ENCODE assay signal across 15 cellular contexts in genomic region chr16:68921654-68922053, GRCh38.
DNase-seq lines count a peak whose midpoint lies in the region; ATAC-seq and TF ChIP-seq lines count a peak whose summit lies in the region.
"Had no signal": no experiment of that assay in that cellular context is flagged by ENCODE, and none has a peak within 500 bp of the region (broad histone marks: within the 10 kb centered on the region; RNA-seq: fewer than 3 reads in every experiment).

No MANE protein-coding gene starts in this region.

- H3K4me1 ChIP-seq in ACC112 (ENCODE audit: control insufficient read depth, insufficient read depth, low read length, unreplicated experiment) = peaks cover 9% of the 10 kb centered on the region
- no peaks in the 10 kb centered on the region for H3K4me1 ChIP-seq in colonic mucosa
- H3K4me1 ChIP-seq in mesenchymal stem cell (ENCODE audit: control insufficient read depth, insufficient read depth, low read depth, low read length) = peaks cover 3% of the 10 kb centered on the region

- no peak overlapping the region for H4K91ac ChIP-seq in mesenchymal stem cell (ENCODE audit: low read length)

- H3K27me3 ChIP-seq in ACC112 (ENCODE audit: insufficient read depth, low read length) (no peaks in the 10 kb centered on the region), colonic mucosa (no peaks in the 10 kb centered on the region), mesenchymal stem cell (ENCODE audit: control insufficient read depth in 1 of 2, insufficient read depth in 1 of 2, low read length in 2 of 2) (no peaks in the 10 kb centered on the region)

- no peak overlapping the region for H3K4me3 Mint-ChIP-seq in activated naive CD8-positive, alpha-beta T cell treated with anti-CD3 and anti-CD28 coated beads, Interleukin-2, amount 50 U/mL, for 24 hours
- H3K4me3 Mint-ChIP-seq: activated CD4-positive, alpha-beta memory T cell treated with anti-CD3 and anti-CD28 coated beads, Interleukin-2, amount 10 ng/mL, durations not matched to agents 7 days and 5 days had no signal

- no peaks in the 10 kb centered on the region for H3K9me3 ChIP-seq in colonic mucosa
- no peaks in the 10 kb centered on the region for H3K9me3 ChIP-seq in mesenchymal stem cell (ENCODE audit: control insufficient read depth, low read length)

- no peak overlapping the region for H3K23ac ChIP-seq in mesenchymal stem cell (ENCODE audit: low read length in 2 of 2)

- peak; percentile 88 for DNase-seq in LoVo (ENCODE audit: low spot score)
- peak; percentile 36 for DNase-seq in colonic mucosa
- peak; percentile 20 for DNase-seq in mesenchymal stem cell
- DNase-seq in stimulated activated CD4-positive, alpha-beta T cell treated with anti-CD3 and anti-CD28 coated beads, Interleukin-15, amount 100 ng/mL, for 24 hours = no peak
- DNase-seq in NCI-H524 (lab: John Stamatoyannopoulos, UW) = no peak
- no peak for DNase-seq in NCI-H510A treated with DMSO at 0.1 percent for 48 hours (lab: John Stamatoyannopoulos, UW)
- no peak for DNase-seq in activated naive CD8-positive, alpha-beta T cell treated with anti-CD3 and anti-CD28 coated beads, Interleukin-2, amount 50 U/mL, for 24 hours
- DNase-seq: activated CD4-positive, alpha-beta memory T cell treated with anti-CD3 and anti-CD28 coated beads, Interleukin-2, amount 10 ng/mL, durations not matched to agents 7 days and 5 days; activated effector memory CD4-positive, alpha-beta T cell treated with Interleukin-2 at 50 U/mL for 16 hours; central memory CD4-positive, alpha-beta T cell; Kasumi-1; NCI-H187; NCI-H748 treated with DMSO at 0.1 percent for 48 hours; SHP77 treated with DMSO at 0.1 percent for 48 hours had no signal

- H3K27ac ChIP-seq in ACC112 (ENCODE audit: low read depth, low read length) (peak overlapping the region; percentile 14; the same call in 1 of the 2 replicates), colonic mucosa (no peak overlapping the region), mesenchymal stem cell (ENCODE audit: low read length, poor library complexity, severe bottlenecking) (peak overlapping the region; percentile 23)

- no peaks in the 10 kb centered on the region for H3K9me3 Mint-ChIP-seq in activated naive CD8-positive, alpha-beta T cell treated with anti-CD3 and anti-CD28 coated beads, Interleukin-2, amount 50 U/mL, for 24 hours
- H3K9me3 Mint-ChIP-seq: activated CD4-positive, alpha-beta memory T cell treated with anti-CD3 and anti-CD28 coated beads, Interleukin-2, amount 10 ng/mL, durations not matched to agents 7 days and 5 days had no signal

- H2AFZ ChIP-seq in ACC112 (ENCODE audit: low read length, unreplicated experiment) = no peak overlapping the region
- H2AFZ ChIP-seq in mesenchymal stem cell (ENCODE audit: low read depth, low read length) = no peak overlapping the region

- H3K18ac ChIP-seq in mesenchymal stem cell (ENCODE audit: low read depth in 1 of 2, low read length in 2 of 2) = no peak overlapping the region

- no peak overlapping the region for H4K8ac ChIP-seq in mesenchymal stem cell (ENCODE audit: low read length)

- no peaks in the 10 kb centered on the region for H3K79me2 ChIP-seq in ACC112 (ENCODE audit: control insufficient read depth, insufficient read depth, low read length, unreplicated experiment)

- H3K4me1 Mint-ChIP-seq in activated naive CD8-positive, alpha-beta T cell treated with anti-CD3 and anti-CD28 coated beads, Interleukin-2, amount 50 U/mL, for 24 hours = no peaks in the 10 kb centered on the region
- H3K4me1 Mint-ChIP-seq: activated CD4-positive, alpha-beta memory T cell treated with anti-CD3 and anti-CD28 coated beads, Interleukin-2, amount 10 ng/mL, durations not matched to agents 7 days and 5 days had no signal

- H3K4me2 ChIP-seq in mesenchymal stem cell (ENCODE audit: low read length, poor library complexity, severe bottlenecking) = no peak overlapping the region

- H2BK15ac ChIP-seq in mesenchymal stem cell (ENCODE audit: low read depth, poor library complexity, severe bottlenecking) = no peak overlapping the region

- peaks cover 2% of the 10 kb centered on the region for H3K79me1 ChIP-seq in mesenchymal stem cell (replicated peaks; ENCODE audit: low read length, poor library complexity, severe bottlenecking)

- H3K4ac ChIP-seq in mesenchymal stem cell (ENCODE audit: low read depth in 1 of 2, low read length in 2 of 2) = no peak overlapping the region

- H2BK5ac ChIP-seq in mesenchymal stem cell (ENCODE audit: low read depth, low read length, poor library complexity, severe bottlenecking) = no peak overlapping the region

- ATAC-seq in activated naive CD8-positive, alpha-beta T cell treated with anti-CD3 and anti-CD28 coated beads, Interleukin-2, amount 50 U/mL, for 24 hours = no peak

- H3K36me3 Mint-ChIP-seq in activated naive CD8-positive, alpha-beta T cell treated with anti-CD3 and anti-CD28 coated beads, Interleukin-2, amount 50 U/mL, for 24 hours (ENCODE audit: low read depth) = peaks cover 37% of the 10 kb centered on the region

- no peak overlapping the region for H3K9ac ChIP-seq in colonic mucosa (ENCODE audit: low read depth in 2 of 2, low read length in 2 of 2)
- no peak overlapping the region for H3K9ac ChIP-seq in mesenchymal stem cell (ENCODE audit: low read length)

- 100% methylated on average over 1 of the region's 2 CpGs for WGBS in mesenchymal stem cell

- TF ChIP-seq CTCF in colonic mucosa (IDR thresholded peaks at IDR 0.05) = no peak

- no peak overlapping the region for H2BK12ac ChIP-seq in mesenchymal stem cell (ENCODE audit: low read length in 2 of 2)

- H3K27me3 Mint-ChIP-seq in activated naive CD8-positive, alpha-beta T cell treated with anti-CD3 and anti-CD28 coated beads, Interleukin-2, amount 50 U/mL, for 24 hours = no peaks in the 10 kb centered on the region
- H3K27me3 Mint-ChIP-seq: activated CD4-positive, alpha-beta memory T cell treated with anti-CD3 and anti-CD28 coated beads, Interleukin-2, amount 10 ng/mL, durations not matched to agents 7 days and 5 days had no signal

- no peaks in the 10 kb centered on the region; the same call in none of the 2 replicates for H3K36me3 ChIP-seq in ACC112 (ENCODE audit: insufficient read depth, low read length)
- no peaks in the 10 kb centered on the region for H3K36me3 ChIP-seq in colonic mucosa
- H3K36me3 ChIP-seq in mesenchymal stem cell (ENCODE audit: control insufficient read depth in 1 of 2, insufficient read depth in 2 of 2, low read depth in 1 of 2, low read length in 2 of 2) = peaks cover 11 to 30% of the 10 kb centered on the region in 2 experiments

- no peak overlapping the region for H2AK5ac ChIP-seq in mesenchymal stem cell (ENCODE audit: low read length, severe bottlenecking)

- H3K27ac Mint-ChIP-seq in activated naive CD8-positive, alpha-beta T cell treated with anti-CD3 and anti-CD28 coated beads, Interleukin-2, amount 50 U/mL, for 24 hours = no peak overlapping the region
- H3K27ac Mint-ChIP-seq: activated CD4-positive, alpha-beta memory T cell treated with anti-CD3 and anti-CD28 coated beads, Interleukin-2, amount 10 ng/mL, durations not matched to agents 7 days and 5 days had no signal

- H3K4me3 ChIP-seq in ACC112 (ENCODE audit: low read depth, low read length) = no peak overlapping the region
- H3K4me3 ChIP-seq in colonic mucosa = no peak overlapping the region
- no peak overlapping the region for H3K4me3 ChIP-seq in mesenchymal stem cell (ENCODE audit: insufficient read depth in 1 of 2, low read depth in 1 of 2, low read length in 2 of 2)

- no peak overlapping the region for H2BK120ac ChIP-seq in mesenchymal stem cell (ENCODE audit: low read depth, low read length)

- no peak overlapping the region for H3K14ac ChIP-seq in mesenchymal stem cell (ENCODE audit: low read length in 2 of 2)

- intact Hi-C loops in colonic mucosa (cut with DNase I) = no loop called here

Comparison
In these comparisons a context has a peak if more than half of its experiments do, and no peak if none do; other contexts are left out.
1. DNase-seq: peak in LoVo (single experiment), colonic mucosa (single experiment) and mesenchymal stem cell (single experiment); none in stimulated activated CD4-positive, alpha-beta T cell treated with anti-CD3 and anti-CD28 coated beads, Interleukin-15, amount 100 ng/mL, for 24 hours (single experiment), NCI-H524 (0 of 2), NCI-H510A treated with DMSO at 0.1 percent for 48 hours (single experiment) and activated naive CD8-positive, alpha-beta T cell treated with anti-CD3 and anti-CD28 coated beads, Interleukin-2, amount 50 U/mL, for 24 hours (single experiment).